In genomic region chr6:10146723-10147451, GRCh38 we compare ENCODE assay signal across 8 cellular contexts.
DNase-seq lines count a peak whose midpoint lies in the region; ATAC-seq and TF ChIP-seq lines count a peak whose summit lies in the region.

No MANE protein-coding gene starts in this region.

- ATAC-seq in GM21360 (IDR thresholded peaks at IDR 0.05; ENCODE audit: unreplicated experiment): peak; percentile 100
- peak; percentile 96 for ATAC-seq in HG03457 (IDR thresholded peaks at IDR 0.05; ENCODE audit: unreplicated experiment)
- peak; percentile 70 for ATAC-seq in naive thymus-derived CD4-positive, alpha-beta T cell
- no peak for ATAC-seq in stimulated activated effector memory CD8-positive, alpha-beta T cell treated with anti-CD3 and anti-CD28 coated beads, Interleukin-12 subunit alpha, Interleukin-12 subunit beta, amount 100 ng/mL, for 72 hours

- no peaks in the 10 kb centered on the region for H3K27me3 ChIP-seq in endodermal cell (ENCODE audit: control insufficient read depth, insufficient read depth, low read length, poor library complexity, severe bottlenecking)
- H3K27me3 ChIP-seq in naive thymus-derived CD4-positive, alpha-beta T cell (ENCODE audit: control insufficient read depth in 2 of 2, insufficient read depth in 2 of 2, low read length in 2 of 2): no peaks in the 10 kb centered on the region

- H3K9me3 Mint-ChIP-seq in endodermal cell: no peaks in the 10 kb centered on the region
- peaks cover 0 to 3% (median 0%) of the 10 kb centered on the region in 11 donors for H3K9me3 Mint-ChIP-seq in naive thymus-derived CD4-positive, alpha-beta T cell
- H3K9me3 Mint-ChIP-seq in stimulated activated effector memory CD8-positive, alpha-beta T cell treated with anti-CD3 and anti-CD28 coated beads, Interleukin-12 subunit alpha, Interleukin-12 subunit beta, amount 100 ng/mL, for 72 hours: peaks cover 4% of the 10 kb centered on the region

- H3K4me1 Mint-ChIP-seq in endodermal cell: peaks cover 4% of the 10 kb centered on the region
- H3K4me1 Mint-ChIP-seq in naive thymus-derived CD4-positive, alpha-beta T cell: peaks cover 0 to 4% (median 0%) of the 10 kb centered on the region in 7 donors
- no peaks in the 10 kb centered on the region for H3K4me1 Mint-ChIP-seq in stimulated activated effector memory CD8-positive, alpha-beta T cell treated with anti-CD3 and anti-CD28 coated beads, Interleukin-12 subunit alpha, Interleukin-12 subunit beta, amount 100 ng/mL, for 72 hours

- H3K9me3 ChIP-seq in endodermal cell (ENCODE audit: control insufficient read depth, low read length): no peaks in the 10 kb centered on the region
- H3K9me3 ChIP-seq in naive thymus-derived CD4-positive, alpha-beta T cell (ENCODE audit: control insufficient read depth in 2 of 3, low read length in 3 of 3): no peaks in the 10 kb centered on the region

- no peak overlapping the region for H3K27ac ChIP-seq in RWPE1
- no peak overlapping the region for H3K27ac ChIP-seq in endodermal cell (ENCODE audit: low read depth, low read length)
- no peak overlapping the region for H3K27ac ChIP-seq in naive thymus-derived CD4-positive, alpha-beta T cell (ENCODE audit: low read depth, low read length)

- H3K27ac Mint-ChIP-seq in endodermal cell: no peak overlapping the region
- no peak overlapping the region for H3K27ac Mint-ChIP-seq in naive thymus-derived CD4-positive, alpha-beta T cell
- no peak overlapping the region for H3K27ac Mint-ChIP-seq in stimulated activated effector memory CD8-positive, alpha-beta T cell treated with anti-CD3 and anti-CD28 coated beads, Interleukin-12 subunit alpha, Interleukin-12 subunit beta, amount 100 ng/mL, for 72 hours

- H3K4me3 ChIP-seq in endodermal cell (ENCODE audit: low read length): no peak overlapping the region
- H3K4me3 ChIP-seq in naive thymus-derived CD4-positive, alpha-beta T cell (ENCODE audit: low read length): no peak overlapping the region

- H3K4me1 ChIP-seq in endodermal cell (ENCODE audit: control insufficient read depth, insufficient read depth, low read length): no peaks in the 10 kb centered on the region
- H3K4me1 ChIP-seq in naive thymus-derived CD4-positive, alpha-beta T cell (ENCODE audit: control insufficient read depth in 2 of 2, insufficient read depth in 2 of 2, low read length in 2 of 2): no peaks in the 10 kb centered on the region

- peak; percentile 5 for DNase-seq in GM04503 (ENCODE audit: low read depth)
- DNase-seq in RWPE1 (ENCODE audit: low spot score): peak; percentile 69
- DNase-seq in endodermal cell: peak; percentile 76
- DNase-seq in naive thymus-derived CD4-positive, alpha-beta T cell: peak in 2 of 9 donors; percentile 8 to 30
- DNase-seq in NCI-H1105 treated with DMSO at 0.1 percent for 48 hours (lab: John Stamatoyannopoulos, UW): no peak
- DNase-seq in stimulated activated effector memory CD8-positive, alpha-beta T cell treated with anti-CD3 and anti-CD28 coated beads, Interleukin-12 subunit alpha, Interleukin-12 subunit beta, amount 100 ng/mL, for 72 hours (ENCODE audit: low spot score in 2 of 2): no peak

- TF ChIP-seq CTCF in RWPE1 (conservative IDR thresholded peaks at IDR 0.05; ENCODE audit: low read depth) (no peak), endodermal cell (conservative IDR thresholded peaks at IDR 0.05) (no peak)

- POLR2A ChIA-PET in RWPE1 (lab: Yijun Ruan, JAX; ENCODE audit: low non-redundant PET): no interaction called here
- POLR2A ChIA-PET in naive thymus-derived CD4-positive, alpha-beta T cell (lab: Charles Lee): no interaction called here

- H3K36me3 ChIP-seq in endodermal cell (ENCODE audit: control insufficient read depth, insufficient read depth, low read length): no peaks in the 10 kb centered on the region
- H3K36me3 ChIP-seq in naive thymus-derived CD4-positive, alpha-beta T cell (ENCODE audit: control insufficient read depth in 2 of 3, insufficient read depth in 3 of 3, low read length in 3 of 3): no peaks in the 10 kb centered on the region

- peaks cover 6% of the 10 kb centered on the region for H3K27me3 Mint-ChIP-seq in endodermal cell (ENCODE audit: insufficient read depth)
- H3K27me3 Mint-ChIP-seq in naive thymus-derived CD4-positive, alpha-beta T cell: peaks cover 0 to 16% (median 9%) of the 10 kb centered on the region in 5 donors

- H3K9ac ChIP-seq in endodermal cell (ENCODE audit: extremely low read depth, low read length, poor library complexity, severe bottlenecking): no peak overlapping the region

- intact Hi-C loops in naive thymus-derived CD4-positive, alpha-beta T cell (cut with micrococcal nuclease): no loop called here

- H3K4me3 Mint-ChIP-seq in endodermal cell: peak overlapping the region; percentile 45
- H3K4me3 Mint-ChIP-seq in naive thymus-derived CD4-positive, alpha-beta T cell: peak overlapping the region in 5 of 10 donors; percentile 42 to 73 (median 65)
- no peak overlapping the region for H3K4me3 Mint-ChIP-seq in stimulated activated effector memory CD8-positive, alpha-beta T cell treated with anti-CD3 and anti-CD28 coated beads, Interleukin-12 subunit alpha, Interleukin-12 subunit beta, amount 100 ng/mL, for 72 hours

- CTCF ChIA-PET in RWPE1 (lab: Yijun Ruan, JAX): interaction anchor here (0.5 kb wide), 1 partner anchor 294 kb away, joined by 5 read pairs; no protein-coding TSS in a partner anchor
- CTCF ChIA-PET in naive thymus-derived CD4-positive, alpha-beta T cell (lab: Charles Lee): no interaction called here

- 55 to 100% methylated on average over 1 to 5 of the region's 5 CpGs for WGBS in endodermal cell (ENCODE audit: insufficient coverage in 1 of 2, insufficient read length in 1 of 2), 2 experiments

- H3K36me3 Mint-ChIP-seq in endodermal cell (ENCODE audit: low read depth): no peaks in the 10 kb centered on the region
- no peaks in the 10 kb centered on the region for H3K36me3 Mint-ChIP-seq in naive thymus-derived CD4-positive, alpha-beta T cell
- H3K36me3 Mint-ChIP-seq in stimulated activated effector memory CD8-positive, alpha-beta T cell treated with anti-CD3 and anti-CD28 coated beads, Interleukin-12 subunit alpha, Interleukin-12 subunit beta, amount 100 ng/mL, for 72 hours: no peaks in the 10 kb centered on the region

Comparison
In these comparisons a context has a peak if more than half of its experiments do, and no peak if none do; other contexts are left out.
1. DNase-seq: peak in GM04503 (single experiment), RWPE1 (single experiment) and endodermal cell (single experiment); none in NCI-H1105 treated with DMSO at 0.1 percent for 48 hours (single experiment) and stimulated activated effector memory CD8-positive, alpha-beta T cell treated with anti-CD3 and anti-CD28 coated beads, Interleukin-12 subunit alpha, Interleukin-12 subunit beta, amount 100 ng/mL, for 72 hours (0 of 2).